In the genomic region with DNA sequence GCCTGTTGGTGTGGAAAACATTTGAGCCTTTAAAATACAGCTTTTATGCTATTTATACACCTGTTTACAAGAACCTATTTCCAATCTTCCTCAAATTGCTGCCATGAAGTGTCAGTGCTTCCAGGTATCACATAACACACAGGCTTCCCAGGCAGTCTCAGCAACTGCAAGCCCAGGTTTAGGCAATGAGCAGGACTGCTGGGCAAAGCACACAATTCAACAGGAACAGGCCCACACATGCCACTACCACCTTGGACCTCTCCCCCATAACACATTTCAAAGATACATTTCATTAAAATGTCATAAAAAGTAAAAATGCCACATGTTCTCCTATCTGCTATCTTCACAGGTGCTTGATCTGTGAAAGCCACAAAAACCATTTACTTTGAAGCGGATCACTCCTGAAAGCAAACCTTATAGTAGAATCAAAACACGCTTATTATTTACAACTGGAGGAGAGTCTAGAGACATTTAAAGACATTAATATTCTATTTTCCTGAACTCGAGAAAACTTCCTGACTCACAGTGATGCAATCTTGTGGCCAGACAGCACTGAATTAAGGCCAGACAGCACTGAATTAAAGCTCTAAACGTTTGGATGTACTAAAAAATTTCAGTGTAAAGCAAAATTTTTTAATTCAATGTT, we compare ENCODE assay signal across 9 cellular contexts. TPM values are rescaled to one million over a fixed set of nuclear protein-coding genes. Genes with fewer than 3 reads are reported as not detected.
DNase-seq lines count a peak whose midpoint lies in the region; ATAC-seq and TF ChIP-seq lines count a peak whose summit lies in the region.
"Had no signal": no experiment of that assay in that cellular context is flagged by ENCODE, and none has a peak within 500 bp of the region (broad histone marks: within the 10 kb centered on the region; RNA-seq: fewer than 3 reads in every experiment).

No MANE protein-coding gene starts in this region.

- CTCF ChIA-PET in WTC11 (lab: Charles Lee): interaction anchor here (0.6 kb wide), 1 partner anchor 189 kb away, joined by 3 read pairs; no protein-coding TSS in a partner anchor

- peaks cover 51% of the 10 kb centered on the region for H3K4me1 ChIP-seq in vagina

- H3K27me3 ChIP-seq in vagina (no peaks in the 10 kb centered on the region), H7 (ENCODE audit: control insufficient read depth, insufficient read depth, low read length) (no peaks in the 10 kb centered on the region)

- TF ChIP-seq POLR2A in vagina (IDR thresholded peaks at IDR 0.05): no peak

- no peak for ATAC-seq in stimulated activated naive CD8-positive, alpha-beta T cell treated with anti-CD3 and anti-CD28 coated beads, Interleukin-15, Interleukin-2, amounts not matched to agents 100 U/mL and 50 U/mL, for 24 hours
- no peak for ATAC-seq in WTC11

- intact Hi-C loops in vagina (cut with DNase I): no loop called here

- peak overlapping the region; percentile 22 for H3K27ac Mint-ChIP-seq in stimulated activated naive CD8-positive, alpha-beta T cell treated with anti-CD3 and anti-CD28 coated beads, Interleukin-15, Interleukin-2, amounts not matched to agents 100 ng/mL and 50 ng/mL, for 24 hours
- peak overlapping the region; percentile 86 for H3K27ac Mint-ChIP-seq in WTC11

- H3K36me3 ChIP-seq in vagina (peaks cover 0 to 26% of the 10 kb centered on the region in 2 donors), H7 (replicated peaks; ENCODE audit: control insufficient read depth, insufficient read depth, low read length) (peaks cover 6% of the 10 kb centered on the region)

- H3K9me3 ChIP-seq in vagina: no peaks in the 10 kb centered on the region

- no peak for DNase-seq in stimulated activated naive CD8-positive, alpha-beta T cell treated with anti-CD3 and anti-CD28 coated beads, Interleukin-15, Interleukin-2, amounts not matched to agents 100 U/mL and 50 U/mL, for 24 hours
- DNase-seq in WTC11 (ENCODE audit: low spot score) (no peak), fibroblast of the aortic adventitia (ENCODE audit: low read depth) (peak; percentile 81), vagina (ENCODE audit: extremely low spot score in 2 of 2) (no peak), H7 (no peak), A172 (ENCODE audit: low spot score) (no peak), pons (ENCODE audit: low spot score) (no peak)
- DNase-seq: NCI-H1417 treated with DMSO at 0.1 percent for 48 hours had no signal

- no peak overlapping the region for H3K4me3 ChIP-seq in fibroblast of the aortic adventitia (ENCODE audit: low read depth, low read length)
- H3K4me3 ChIP-seq in vagina: no peak overlapping the region
- no peak overlapping the region for H3K4me3 ChIP-seq in H7 (ENCODE audit: insufficient read depth, low read depth, low read length)

- POLR2A ChIA-PET in WTC11 (lab: Charles Lee): no interaction called here

- H3K4me1 Mint-ChIP-seq in stimulated activated naive CD8-positive, alpha-beta T cell treated with anti-CD3 and anti-CD28 coated beads, Interleukin-15, Interleukin-2, amounts not matched to agents 100 ng/mL and 50 ng/mL, for 24 hours (ENCODE audit: low read depth): peaks cover 17% of the 10 kb centered on the region
- H3K4me1 Mint-ChIP-seq in WTC11: no peaks in the 10 kb centered on the region

- no peak for TF ChIP-seq CTCF in WTC11 (IDR thresholded peaks at IDR 0.05)
- TF ChIP-seq CTCF in fibroblast of the aortic adventitia (IDR thresholded peaks at IDR 0.05; ENCODE audit: insufficient read depth, low read length): no peak
- no peak for TF ChIP-seq CTCF in vagina (IDR thresholded peaks at IDR 0.05)

- H3K4me3 Mint-ChIP-seq in stimulated activated naive CD8-positive, alpha-beta T cell treated with anti-CD3 and anti-CD28 coated beads, Interleukin-15, Interleukin-2, amounts not matched to agents 100 ng/mL and 50 ng/mL, for 24 hours: no peak overlapping the region
- H3K4me3 Mint-ChIP-seq in WTC11: no peak overlapping the region

- H3K27me3 Mint-ChIP-seq in stimulated activated naive CD8-positive, alpha-beta T cell treated with anti-CD3 and anti-CD28 coated beads, Interleukin-15, Interleukin-2, amounts not matched to agents 100 ng/mL and 50 ng/mL, for 24 hours: no peaks in the 10 kb centered on the region
- no peaks in the 10 kb centered on the region for H3K27me3 Mint-ChIP-seq in WTC11 (ENCODE audit: low read depth)

- no peaks in the 10 kb centered on the region for H3K9me3 Mint-ChIP-seq in stimulated activated naive CD8-positive, alpha-beta T cell treated with anti-CD3 and anti-CD28 coated beads, Interleukin-15, Interleukin-2, amounts not matched to agents 100 ng/mL and 50 ng/mL, for 24 hours
- H3K9me3 Mint-ChIP-seq in WTC11: no peaks in the 10 kb centered on the region

- H3K36me3 Mint-ChIP-seq in stimulated activated naive CD8-positive, alpha-beta T cell treated with anti-CD3 and anti-CD28 coated beads, Interleukin-15, Interleukin-2, amounts not matched to agents 100 ng/mL and 50 ng/mL, for 24 hours (ENCODE audit: low read depth): peaks cover 37% of the 10 kb centered on the region
- peaks cover 23% of the 10 kb centered on the region for H3K36me3 Mint-ChIP-seq in WTC11

- peak overlapping the region; percentile 63 for H3K27ac ChIP-seq in vagina

TF ChIP-seq in WTC11, 78 proteins besides CTCF, POLR2A, EP300 and RAD21:
- no peak for TF ChIP-seq RORB (CRISPR knock-in tag; IDR thresholded peaks at IDR 0.05)
- TF ChIP-seq NFE2L1 (CRISPR knock-in tag; IDR thresholded peaks at IDR 0.05): no peak
- TF ChIP-seq NR3C1 (CRISPR knock-in tag; conservative IDR thresholded peaks at IDR 0.05; ENCODE audit: low read depth): no peak
- TF ChIP-seq, protein P1, sequence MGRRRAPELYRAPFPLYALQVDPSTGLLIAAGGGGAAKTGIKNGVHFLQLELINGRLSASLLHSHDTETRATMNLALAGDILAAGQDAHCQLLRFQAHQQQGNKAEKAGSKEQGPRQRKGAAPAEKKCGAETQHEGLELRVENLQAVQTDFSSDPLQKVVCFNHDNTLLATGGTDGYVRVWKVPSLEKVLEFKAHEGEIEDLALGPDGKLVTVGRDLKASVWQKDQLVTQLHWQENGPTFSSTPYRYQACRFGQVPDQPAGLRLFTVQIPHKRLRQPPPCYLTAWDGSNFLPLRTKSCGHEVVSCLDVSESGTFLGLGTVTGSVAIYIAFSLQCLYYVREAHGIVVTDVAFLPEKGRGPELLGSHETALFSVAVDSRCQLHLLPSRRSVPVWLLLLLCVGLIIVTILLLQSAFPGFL (CRISPR knock-in tag; IDR thresholded peaks at IDR 0.05; ENCODE audit: borderline replicate concordance): no peak
- no peak for TF ChIP-seq SMAD4 (CRISPR knock-in tag; IDR thresholded peaks at IDR 0.05)
- no peak for TF ChIP-seq JUN (CRISPR knock-in tag; IDR thresholded peaks at IDR 0.05)
- no peak for TF ChIP-seq NR2C2 (CRISPR knock-in tag; IDR thresholded peaks at IDR 0.05)
- TF ChIP-seq, protein P2, sequence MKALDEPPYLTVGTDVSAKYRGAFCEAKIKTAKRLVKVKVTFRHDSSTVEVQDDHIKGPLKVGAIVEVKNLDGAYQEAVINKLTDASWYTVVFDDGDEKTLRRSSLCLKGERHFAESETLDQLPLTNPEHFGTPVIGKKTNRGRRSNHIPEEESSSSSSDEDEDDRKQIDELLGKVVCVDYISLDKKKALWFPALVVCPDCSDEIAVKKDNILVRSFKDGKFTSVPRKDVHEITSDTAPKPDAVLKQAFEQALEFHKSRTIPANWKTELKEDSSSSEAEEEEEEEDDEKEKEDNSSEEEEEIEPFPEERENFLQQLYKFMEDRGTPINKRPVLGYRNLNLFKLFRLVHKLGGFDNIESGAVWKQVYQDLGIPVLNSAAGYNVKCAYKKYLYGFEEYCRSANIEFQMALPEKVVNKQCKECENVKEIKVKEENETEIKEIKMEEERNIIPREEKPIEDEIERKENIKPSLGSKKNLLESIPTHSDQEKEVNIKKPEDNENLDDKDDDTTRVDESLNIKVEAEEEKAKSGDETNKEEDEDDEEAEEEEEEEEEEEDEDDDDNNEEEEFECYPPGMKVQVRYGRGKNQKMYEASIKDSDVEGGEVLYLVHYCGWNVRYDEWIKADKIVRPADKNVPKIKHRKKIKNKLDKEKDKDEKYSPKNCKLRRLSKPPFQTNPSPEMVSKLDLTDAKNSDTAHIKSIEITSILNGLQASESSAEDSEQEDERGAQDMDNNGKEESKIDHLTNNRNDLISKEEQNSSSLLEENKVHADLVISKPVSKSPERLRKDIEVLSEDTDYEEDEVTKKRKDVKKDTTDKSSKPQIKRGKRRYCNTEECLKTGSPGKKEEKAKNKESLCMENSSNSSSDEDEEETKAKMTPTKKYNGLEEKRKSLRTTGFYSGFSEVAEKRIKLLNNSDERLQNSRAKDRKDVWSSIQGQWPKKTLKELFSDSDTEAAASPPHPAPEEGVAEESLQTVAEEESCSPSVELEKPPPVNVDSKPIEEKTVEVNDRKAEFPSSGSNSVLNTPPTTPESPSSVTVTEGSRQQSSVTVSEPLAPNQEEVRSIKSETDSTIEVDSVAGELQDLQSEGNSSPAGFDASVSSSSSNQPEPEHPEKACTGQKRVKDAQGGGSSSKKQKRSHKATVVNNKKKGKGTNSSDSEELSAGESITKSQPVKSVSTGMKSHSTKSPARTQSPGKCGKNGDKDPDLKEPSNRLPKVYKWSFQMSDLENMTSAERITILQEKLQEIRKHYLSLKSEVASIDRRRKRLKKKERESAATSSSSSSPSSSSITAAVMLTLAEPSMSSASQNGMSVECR (CRISPR knock-in tag; IDR thresholded peaks at IDR 0.05; ENCODE audit: borderline replicate concordance): no peak
- no peak for TF ChIP-seq EMX1 (CRISPR knock-in tag; IDR thresholded peaks at IDR 0.05)

RNA-seq across cellular contexts. Expression of gene ANKFY1, which starts 31.5 kb away (rescaled TPM):
- total RNA-seq in WTC11 (2021): 44.8 to 46.8 TPM (median 45.3 TPM) in 3 replicates
- 55.0 and 69.3 TPM in 2 replicates for total RNA-seq in fibroblast of the aortic adventitia (ENCODE audit: low replicate concordance)
- 44.2 TPM for total RNA-seq in vagina
- 19.2 and 22.1 TPM in 2 replicates for total RNA-seq in H7 (2014; rRNA removed; shearing (Covaris generic))
- 16.5 and 21.3 TPM in 2 replicates for total RNA-seq in A172 (2014; rRNA removed; shearing (Covaris generic))
